Comparison of ENCODE assay signal across 11 cellular contexts in genomic region chr14:103548463-103549351, GRCh38. TPM values are rescaled to one million over a fixed set of nuclear protein-coding genes. Genes with fewer than 3 reads are reported as not detected.
A peak's percentile ranks its signal among the peaks of the same experiment; 100 is the strongest.
DNase-seq lines count a peak whose midpoint lies in the region; ATAC-seq and TF ChIP-seq lines count a peak whose summit lies in the region.
"Had no signal": no experiment of that assay in that cellular context is flagged by ENCODE, and none has a peak within 500 bp of the region (broad histone marks: within the 10 kb centered on the region; RNA-seq: fewer than 3 reads in every experiment).

No MANE protein-coding gene starts in this region.

- H3K4me3 ChIP-seq in RWPE2 (ENCODE audit: severe bottlenecking) (no peak overlapping the region), psoas muscle (no peak overlapping the region)
- H3K4me3 ChIP-seq: ovary, SK-N-MC had no signal

- H3K9me3 ChIP-seq in RWPE2 (ENCODE audit: severe bottlenecking) = no peaks in the 10 kb centered on the region
- H3K9me3 ChIP-seq in psoas muscle = no peaks in the 10 kb centered on the region
- H3K9me3 ChIP-seq: ovary had no signal

- no peak for ATAC-seq in RWPE2 (ENCODE audit: low read depth)
- ATAC-seq in psoas muscle = no peak
- no peak for ATAC-seq in GM21423 (IDR thresholded peaks at IDR 0.05; ENCODE audit: unreplicated experiment)
- no peak for ATAC-seq in HG02763 (IDR thresholded peaks at IDR 0.05; ENCODE audit: unreplicated experiment)

- DNase-seq in RWPE2 (ENCODE audit: low spot score) = peak; percentile 79
- peak in 28 of 42 donors; percentile 27 to 82 (median 68) for DNase-seq in head of caudate nucleus
- DNase-seq in psoas muscle = peak in 1 of 2 donors; percentile 14
- no peak for DNase-seq in GM13976 (ENCODE audit: low spot score)
- DNase-seq: activated gamma-delta T cell; effector memory CD4-positive, alpha-beta T cell; MV-4-11 had no signal

- WGBS in psoas muscle, 3 donors = 75 to 80% (median 76%) methylated on average over 27 of the region's 27 CpGs

- H3K36me3 ChIP-seq in RWPE2 (ENCODE audit: low read depth) (no peaks in the 10 kb centered on the region), psoas muscle (ENCODE audit: insufficient read depth in 1 of 2, low read depth in 1 of 2) (no peaks in the 10 kb centered on the region)
- H3K36me3 ChIP-seq: ovary had no signal

- H3K4me1 ChIP-seq in RWPE2 (ENCODE audit: insufficient read depth, poor library complexity, severe bottlenecking) (peaks cover 13% of the 10 kb centered on the region), psoas muscle (peaks cover 44% of the 10 kb centered on the region)

- no peak for TF ChIP-seq CTCF in RWPE2 (IDR thresholded peaks at IDR 0.05; ENCODE audit: poor library complexity, severe bottlenecking)
- TF ChIP-seq CTCF in psoas muscle (IDR thresholded peaks at IDR 0.05) = no peak
- TF ChIP-seq CTCF in GM13976 (IDR thresholded peaks at IDR 0.05; ENCODE audit: borderline replicate concordance, control extremely low read depth, extremely low read depth, insufficient read depth, missing control alignments) = no peak

- H3K27me3 ChIP-seq in RWPE2 (ENCODE audit: insufficient read depth, poor library complexity, severe bottlenecking) (no peaks in the 10 kb centered on the region), psoas muscle (ENCODE audit: insufficient read depth in 3 of 3, low read length in 2 of 3) (no peaks in the 10 kb centered on the region)
- H3K27me3 ChIP-seq: ovary had no signal

- H3K27ac ChIP-seq in RWPE2 (ENCODE audit: poor library complexity, severe bottlenecking) (no peak overlapping the region), psoas muscle (peak overlapping the region; percentile 30)
- H3K27ac ChIP-seq: ovary, SK-N-MC had no signal

- in situ Hi-C loops in GM13976 (cut with MboI; ENCODE audit: low sequenced_read_pairs, unreplicated experiment) = no loop called here

- intact Hi-C loops in head of caudate nucleus (cut with DNase I) = loop anchor here (10.0 kb wide), 1 partner anchor 54 kb away; no protein-coding TSS in a partner anchor
- intact Hi-C loops in psoas muscle (cut with DNase I) = loop anchor here in 1 of 2 donors (10.0 kb wide), 1 partner anchor 54 kb away; no protein-coding TSS in a partner anchor

RNA-seq across cellular contexts. Expression of gene BAG5, which starts 13.8 kb away (rescaled TPM):
- 10 to 100 TPM; 15.4 to 29.5 (median 23.2) TPM for total RNA-seq in psoas muscle
- 10 to 100 TPM in 2 of 3 donors, 1 to 10 TPM in 1; 8.7 to 25.4 (median 14.1) TPM for polyA plus RNA-seq in psoas muscle

RNA-seq across cellular contexts. Expression of gene COA8, which starts 14.1 kb away (rescaled TPM):
- 100 to 1,000 TPM in 1 of 4 donors, 10 to 100 TPM in 3; 73.6 to 101 (median 80.0) TPM for total RNA-seq in psoas muscle
- 100 to 1,000 TPM; 118 to 171 (median 141) TPM for polyA plus RNA-seq in psoas muscle

RNA-seq across cellular contexts. Expression of gene TRMT61A, which starts 19.7 kb away (rescaled TPM):
- total RNA-seq in psoas muscle = 10 to 100 TPM in 1 of 4 donors, 1 to 10 TPM in 3; 6.5 to 12.7 (median 7.8) TPM
- 10 to 100 TPM; 13.1 to 29.5 (median 13.3) TPM for polyA plus RNA-seq in psoas muscle

RNA-seq across cellular contexts. Expression of gene CKB, which starts 26.1 kb away (rescaled TPM):
- 100 to 1,000 TPM in 1 of 4 donors, 10 to 100 TPM in 3; 19.5 to 116 (median 33.0) TPM for total RNA-seq in psoas muscle
- polyA plus RNA-seq in psoas muscle = 100 to 1,000 TPM in 1 of 3 donors, 10 to 100 TPM in 2; 21.2 to 383 (median 67.0) TPM
